18 cellular contexts compared by ENCODE assay signal in the genomic region with DNA sequence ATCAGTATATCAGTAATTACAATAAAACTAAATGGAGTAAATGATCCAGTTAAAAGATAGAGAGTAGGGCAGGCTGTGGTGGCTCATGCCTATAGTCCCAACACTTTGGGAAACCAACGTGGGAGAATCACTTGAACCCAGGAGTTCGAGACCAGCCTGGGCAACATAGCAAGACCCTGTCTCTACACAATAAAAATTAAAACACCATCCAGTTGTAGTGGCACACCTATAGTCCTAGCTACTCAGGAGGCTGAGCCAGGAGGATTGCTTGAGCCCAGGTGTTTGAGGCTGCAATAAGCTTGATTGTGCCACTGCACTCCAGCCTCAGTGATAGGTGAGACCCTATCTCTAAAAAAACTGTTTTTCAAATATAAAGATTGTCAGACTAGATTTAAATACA. TPM values are rescaled to one million over a fixed set of nuclear protein-coding genes. Genes with fewer than 3 reads are reported as not detected.
A peak's percentile ranks its signal among the peaks of the same experiment; 100 is the strongest.
DNase-seq lines count a peak whose midpoint lies in the region; ATAC-seq, FAIRE-seq and TF ChIP-seq lines count a peak whose summit lies in the region.
"Had no signal": no experiment of that assay in that cellular context is flagged by ENCODE, and none has a peak within 500 bp of the region (broad histone marks: within the 10 kb centered on the region; RNA-seq: fewer than 3 reads in every experiment).

No MANE protein-coding gene starts in this region.

- DNase-seq in HepG2 (ENCODE audit: low spot score) (no peak), right lobe of liver (no peak), PC-3 (no peak), esophagus muscularis mucosa (ENCODE audit: extremely low spot score) (peak; percentile 57), head of caudate nucleus (no peak), Right ventricle myocardium inferior (ENCODE audit: missing footprints) (no peak), NCI-H1105 (lab: John Stamatoyannopoulos, UW) (no peak)
- DNase-seq: CD4-positive, alpha-beta memory T cell; DMS153; DMS79; GDM1; GOT3; H7; HFFc6 had no signal

- H3K4me1 ChIP-seq in HepG2 (ENCODE audit: insufficient read depth, low read length) (peaks cover 70% of the 10 kb centered on the region), right lobe of liver (no peaks in the 10 kb centered on the region), PC-3 (ENCODE audit: insufficient read depth, low read length) (peaks cover 9% of the 10 kb centered on the region), esophagus muscularis mucosa (peaks cover 0 to 10% (median 6%) of the 10 kb centered on the region in 4 donors)
- H3K4me1 ChIP-seq: A549, BLaER1 had no signal

- TF ChIP-seq POLR2A in HepG2 (IDR thresholded peaks at IDR 0.05; ENCODE audit: insufficient read depth in 1 of 2, low read depth in 2 of 2, low read length in 2 of 2) (no peak), right lobe of liver (IDR thresholded peaks at IDR 0.05) (no peak), esophagus muscularis mucosa (IDR thresholded peaks at IDR 0.05; ENCODE audit: low read depth) (no peak)

- peak overlapping the region; percentile 54 for H3K4me2 ChIP-seq in HepG2 (ENCODE audit: low read depth, low read length)
- 0 out of 2 replicates have a peak overlapping the region, but pooled peaks have one; percentile 9 for H3K4me2 ChIP-seq in PC-3 (ENCODE audit: low read length)
- H3K4me2 ChIP-seq: A549, BLaER1 had no signal

- H3K9me3 ChIP-seq in HepG2 (ENCODE audit: low read length), result no peaks in the 10 kb centered on the region
- no peaks in the 10 kb centered on the region for H3K9me3 ChIP-seq in right lobe of liver
- no peaks in the 10 kb centered on the region for H3K9me3 ChIP-seq in PC-3 (ENCODE audit: low read length)
- peaks cover 0 to 3% (median 0%) of the 10 kb centered on the region in 4 donors for H3K9me3 ChIP-seq in esophagus muscularis mucosa

- no peak for TF ChIP-seq RAD21 in HepG2 (CRISPR knock-in tag; IDR thresholded peaks at IDR 0.05)

- H3K4me3 ChIP-seq in HepG2 (replicated peaks in 1 of 3; ENCODE audit: insufficient read depth in 1 of 3, low read depth in 2 of 3, low read length in 3 of 3) (peak overlapping the region in 2 of 3 experiments; percentile 30 to 46; a peak in 2 of 6 replicates), right lobe of liver (no peak overlapping the region), PC-3 (ENCODE audit: low read length) (no peak overlapping the region), esophagus muscularis mucosa (no peak overlapping the region)
- H3K4me3 ChIP-seq: A549, BLaER1 had no signal

- intact Hi-C loops in HepG2 (cut with micrococcal nuclease; ENCODE audit: unreplicated experiment), result no loop called here
- intact Hi-C loops in right lobe of liver (cut with DNase I), result no loop called here
- intact Hi-C loops in PC-3 (cut with micrococcal nuclease), result no loop called here
- intact Hi-C loops in esophagus muscularis mucosa (cut with DNase I), result no loop called here
- intact Hi-C loops in head of caudate nucleus (cut with DNase I), result no loop called here
- intact Hi-C loops in Right ventricle myocardium inferior (cut with DNase I), result no loop called here

- CTCF ChIA-PET in HepG2 (lab: Yijun Ruan, JAX; ENCODE audit: low intra/inter-chr PET ratio, low total read pairs), result no interaction called here
- CTCF ChIA-PET in PC-3 (lab: Charles Lee), result no interaction called here

- H2AFZ ChIP-seq in HepG2 (ENCODE audit: low read length), result no peak overlapping the region
- no peak overlapping the region for H2AFZ ChIP-seq in PC-3 (ENCODE audit: low read length)

- H3K9me2 ChIP-seq in PC-3 (replicated peaks; ENCODE audit: low read length), result no peaks in the 10 kb centered on the region

- no peaks in the 10 kb centered on the region for H3F3A ChIP-seq in PC-3 (ENCODE audit: low read length, unreplicated experiment)

- H3K79me2 ChIP-seq in HepG2 (ENCODE audit: insufficient read depth, low read length) (peaks cover 9% of the 10 kb centered on the region), PC-3 (ENCODE audit: low read length) (no peaks in the 10 kb centered on the region)

- no peaks in the 10 kb centered on the region for H3K27me3 ChIP-seq in HepG2 (ENCODE audit: control insufficient read depth in 1 of 2, insufficient read depth in 2 of 2, low read length in 2 of 2)
- H3K27me3 ChIP-seq in right lobe of liver, result no peaks in the 10 kb centered on the region
- H3K27me3 ChIP-seq in PC-3 (ENCODE audit: low read length), result no peaks in the 10 kb centered on the region
- no peaks in the 10 kb centered on the region for H3K27me3 ChIP-seq in esophagus muscularis mucosa
- H3K27me3 ChIP-seq: BLaER1 had no signal

- WGBS in HepG2 (ENCODE audit: low lambda C conversion rate), result 93% methylated on average over 2 of the region's 2 CpGs
- WGBS in right lobe of liver (ENCODE audit: insufficient coverage, low coverage, low lambda C conversion rate, missing lambda C conversion rate), result 65% methylated on average over 2 of the region's 2 CpGs
- 90% methylated on average over 2 of the region's 2 CpGs for WGBS in esophagus muscularis mucosa

- H3K9ac ChIP-seq in HepG2 (ENCODE audit: insufficient read depth, low read depth, low read length), result no peak overlapping the region
- H3K9ac ChIP-seq in PC-3 (ENCODE audit: low read length), result no peak overlapping the region
- H3K9ac ChIP-seq: BLaER1 had no signal

- FAIRE-seq in HepG2 (lab: Jason Lieb, UNC), result no peak
- FAIRE-seq: A549 had no signal

- TF ChIP-seq CTCF in HepG2 (CRISPR knock-in tag; IDR thresholded peaks at IDR 0.05) (no peak), right lobe of liver (IDR thresholded peaks at IDR 0.05) (no peak), PC-3 (conservative IDR thresholded peaks at IDR 0.05; ENCODE audit: low read depth, low read length) (no peak), esophagus muscularis mucosa (IDR thresholded peaks at IDR 0.05) (no peak)

- in situ Hi-C loops in HepG2 (cut with HindIII; ENCODE audit: extremely low pct_ligation_motif_present, low pct_unique_long_range_greater_than_20kb), result no loop called here

- H4K20me1 ChIP-seq in HepG2 (ENCODE audit: insufficient read depth, low read length) (no peaks in the 10 kb centered on the region), PC-3 (ENCODE audit: low read length) (no peaks in the 10 kb centered on the region)
- H4K20me1 ChIP-seq: BLaER1 had no signal

- H3K36me3 ChIP-seq in HepG2 (replicated peaks in 1 of 2; ENCODE audit: control insufficient read depth in 1 of 2, insufficient read depth in 2 of 2, low read length in 2 of 2), result no peaks in the 10 kb centered on the region
- no peaks in the 10 kb centered on the region for H3K36me3 ChIP-seq in right lobe of liver
- no peaks in the 10 kb centered on the region for H3K36me3 ChIP-seq in PC-3 (ENCODE audit: low read depth, low read length)
- no peaks in the 10 kb centered on the region for H3K36me3 ChIP-seq in esophagus muscularis mucosa
- H3K36me3 ChIP-seq: BLaER1 had no signal

- TF ChIP-seq EP300 in HepG2 (IDR thresholded peaks at IDR 0.05; ENCODE audit: low read depth in 2 of 2, low read length in 2 of 2) (no peak), HepG2 (CRISPR knock-in tag; IDR thresholded peaks at IDR 0.05; ENCODE audit: borderline replicate concordance) (no peak), esophagus muscularis mucosa (IDR thresholded peaks at IDR 0.05) (no peak)

- BruUV-seq in HepG2 (replicated peaks; lab: Mats Ljungman, UMichigan) (no TSS peak), PC-3 (replicated peaks; lab: Mats Ljungman, UMichigan) (no TSS peak)

- no peak overlapping the region for H3K27ac ChIP-seq in HepG2 (ENCODE audit: extremely low read length, insufficient read depth, low read length)
- H3K27ac ChIP-seq in right lobe of liver, result no peak overlapping the region
- H3K27ac ChIP-seq in PC-3 (ENCODE audit: low read length), result no peak overlapping the region
- H3K27ac ChIP-seq in esophagus muscularis mucosa (replicated peaks in 1 of 4), result no peak overlapping the region
- H3K27ac ChIP-seq: 22Rv1, A549, BLaER1 had no signal

- ATAC-seq in HepG2 (no peak), right lobe of liver (no peak), PC-3 (no peak), Right ventricle myocardium inferior (no peak)
- ATAC-seq: A549, HCT116 had no signal

- POLR2A ChIA-PET in HepG2 (lab: Yijun Ruan, JAX) (no interaction called here), PC-3 (lab: Charles Lee; ENCODE audit: unreplicated experiment) (no interaction called here)

TF ChIP-seq in HepG2, 621 proteins besides CTCF, POLR2A, EP300 and RAD21 (continues in another document):
- peak; percentile 45; the same call in 1 of the 2 replicates for TF ChIP-seq ZMYM3 (CRISPR knock-in tag; IDR thresholded peaks at IDR 0.05)

RNA-seq across cellular contexts. Expression of a gene that starts 5.9 kb away (rescaled TPM):
- total RNA-seq in HepG2 (2016; rRNA removed; fragmentation: Illumina TruSeq; extraction: Trizol) (2.4 and 4.3 TPM in 2 replicates), right lobe of liver (1 to 10 TPM; 1.4 to 2.3 (median 1.7) TPM), PC-3 (2014; rRNA removed) (1.2 and 2.3 TPM in 2 replicates), esophagus muscularis mucosa (1 to 10 TPM; 1.3 to 4.1 (median 2.9) TPM), Right ventricle myocardium inferior (0.92 TPM)
- 1.1 TPM in 2 replicates for total RNA-seq in HepG2 (2016; cell fraction: cytosol; rRNA removed; fragmentation: Illumina TruSeq; extraction: Trizol; ENCODE audit: low read depth)
- total RNA-seq in HepG2 (2016; cell fraction: insoluble cytoplasmic fraction; rRNA removed; fragmentation: Illumina TruSeq; extraction: Trizol), result 1.3 and 3.9 TPM in 2 replicates
- total RNA-seq in HepG2 (2016; cell fraction: membrane; rRNA removed; fragmentation: Illumina TruSeq; extraction: Trizol), result 1.3 and 1.8 TPM in 2 replicates
- 9.9 and 12.3 TPM in 2 replicates for total RNA-seq in HepG2 (2016; cell fraction: nucleus; rRNA removed; fragmentation: Illumina TruSeq; extraction: Trizol)
- polyA plus RNA-seq in HepG2 (2011; rRNA removed), result 7.1 and 8.7 TPM in 2 replicates
- 3.1 and 5.4 TPM in 2 replicates for polyA plus RNA-seq in HepG2 (2011; cell fraction: cytosol; rRNA removed)
- polyA plus RNA-seq in HepG2 (2011; cell fraction: nucleus; rRNA removed), result 13.3 and 15.6 TPM in 2 replicates
- polyA plus RNA-seq in HepG2 (2012), result 10.1 and 14.9 TPM in 2 replicates
- 0.58 and 0.87 TPM in 2 replicates for polyA plus RNA-seq in HepG2 (2016; cell fraction: cytosol; fragmentation: Illumina TruSeq; extraction: Trizol; ENCODE audit: low read depth)
- 2.1 and 2.2 TPM in 2 replicates for polyA plus RNA-seq in HepG2 (2016; cell fraction: insoluble cytoplasmic fraction; fragmentation: Illumina TruSeq; extraction: Trizol; ENCODE audit: low read depth)
- 1.0 and 1.6 TPM in 2 replicates for polyA plus RNA-seq in HepG2 (2016; cell fraction: membrane; fragmentation: Illumina TruSeq; extraction: Trizol; ENCODE audit: low read depth)
- 16.1 and 23.2 TPM in 2 replicates for polyA plus RNA-seq in HepG2 (2016; cell fraction: nucleus; fragmentation: Illumina TruSeq; extraction: Trizol; ENCODE audit: insufficient read depth, low read depth)
- polyA minus RNA-seq in HepG2 (2011; rRNA and poly(A)+ RNA removed; ENCODE audit: low replicate concordance), result 1.6 and 5.2 TPM in 2 replicates
- 1.2 and 1.7 TPM in 2 replicates for polyA minus RNA-seq in HepG2 (2011; cell fraction: cytosol; rRNA and poly(A)+ RNA removed)
- 27.2 and 32.1 TPM in 2 replicates for polyA minus RNA-seq in HepG2 (2011; cell fraction: nucleus; rRNA and poly(A)+ RNA removed)

Comparison
In these comparisons a context has a peak if more than half of its experiments do, and no peak if none do; other contexts are left out.
1. H3K4me3 ChIP-seq: peak in HepG2 (2 of 3); none in right lobe of liver (0 of 3), PC-3 (single experiment) and esophagus muscularis mucosa (0 of 4).